ENCODE assay signal across 1 cellular context in the genomic region with DNA sequence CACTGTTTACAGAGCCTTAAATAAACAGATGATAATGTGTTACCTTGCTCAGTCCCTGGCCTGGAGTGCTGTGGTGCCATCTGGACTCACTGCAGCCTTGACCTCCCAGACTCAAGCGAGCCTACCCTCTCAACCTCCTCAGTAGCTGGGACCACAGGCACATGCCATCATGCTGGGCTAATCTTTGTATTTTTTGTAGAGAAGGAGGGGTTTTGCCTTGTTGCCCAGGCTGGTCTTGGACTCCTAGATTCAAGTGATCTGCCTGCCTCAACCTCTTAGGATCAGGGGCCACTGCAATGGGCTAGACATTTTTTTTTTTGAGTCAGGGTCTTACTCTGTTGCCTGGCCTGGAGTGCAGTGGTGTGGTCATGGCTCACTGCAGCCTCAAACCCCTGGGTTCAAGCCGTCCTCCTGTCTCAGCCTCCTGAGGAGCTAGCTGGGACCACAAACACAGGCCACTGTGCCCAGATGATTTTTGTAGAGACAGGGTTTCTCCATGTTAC.
TF ChIP-seq lines count a peak whose summit lies in the region.

No MANE protein-coding gene starts in this region.

TF ChIP-seq in HepG2, 621 proteins besides CTCF, POLR2A, EP300 and RAD21 (continued from another document and continues in another):
- TF ChIP-seq, protein P1, sequence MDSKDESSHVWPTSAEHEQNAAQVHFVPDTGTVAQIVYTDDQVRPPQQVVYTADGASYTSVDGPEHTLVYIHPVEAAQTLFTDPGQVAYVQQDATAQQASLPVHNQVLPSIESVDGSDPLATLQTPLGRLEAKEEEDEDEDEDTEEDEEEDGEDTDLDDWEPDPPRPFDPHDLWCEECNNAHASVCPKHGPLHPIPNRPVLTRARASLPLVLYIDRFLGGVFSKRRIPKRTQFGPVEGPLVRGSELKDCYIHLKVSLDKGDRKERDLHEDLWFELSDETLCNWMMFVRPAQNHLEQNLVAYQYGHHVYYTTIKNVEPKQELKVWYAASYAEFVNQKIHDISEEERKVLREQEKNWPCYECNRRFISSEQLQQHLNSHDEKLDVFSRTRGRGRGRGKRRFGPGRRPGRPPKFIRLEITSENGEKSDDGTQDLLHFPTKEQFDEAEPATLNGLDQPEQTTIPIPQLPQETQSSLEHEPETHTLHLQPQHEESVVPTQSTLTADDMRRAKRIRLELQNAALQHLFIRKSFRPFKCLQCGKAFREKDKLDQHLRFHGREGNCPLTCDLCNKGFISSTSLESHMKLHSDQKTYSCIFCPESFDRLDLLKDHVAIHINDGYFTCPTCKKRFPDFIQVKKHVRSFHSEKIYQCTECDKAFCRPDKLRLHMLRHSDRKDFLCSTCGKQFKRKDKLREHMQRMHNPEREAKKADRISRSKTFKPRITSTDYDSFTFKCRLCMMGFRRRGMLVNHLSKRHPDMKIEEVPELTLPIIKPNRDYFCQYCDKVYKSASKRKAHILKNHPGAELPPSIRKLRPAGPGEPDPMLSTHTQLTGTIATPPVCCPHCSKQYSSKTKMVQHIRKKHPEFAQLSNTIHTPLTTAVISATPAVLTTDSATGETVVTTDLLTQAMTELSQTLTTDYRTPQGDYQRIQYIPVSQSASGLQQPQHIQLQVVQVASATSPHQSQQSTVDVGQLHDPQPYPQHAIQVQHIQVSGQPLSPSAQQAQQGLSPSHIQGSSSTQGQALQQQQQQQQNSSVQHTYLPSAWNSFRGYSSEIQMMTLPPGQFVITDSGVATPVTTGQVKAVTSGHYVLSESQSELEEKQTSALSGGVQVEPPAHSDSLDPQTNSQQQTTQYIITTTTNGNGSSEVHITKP (CRISPR knock-in tag; IDR thresholded peaks at IDR 0.05; ENCODE audit: low read depth), result peak; percentile 81
- TF ChIP-seq MED1 (CRISPR knock-in tag; IDR thresholded peaks at IDR 0.05) (peak; percentile 94), ZNF792 (CRISPR knock-in tag; IDR thresholded peaks at IDR 0.05) (peak; percentile 94), YEATS4 (CRISPR knock-in tag; IDR thresholded peaks at IDR 0.05; ENCODE audit: borderline replicate concordance) (no peak; the same call in none of the 2 replicates), DMTF1 (CRISPR knock-in tag; IDR thresholded peaks at IDR 0.05) (no peak), EZH2 (conservative IDR thresholded peaks at IDR 0.05; ENCODE audit: low read depth, low read length) (no peak), CC2D1A (CRISPR knock-in tag; IDR thresholded peaks at IDR 0.05) (no peak), EEA1 (CRISPR knock-in tag; IDR thresholded peaks at IDR 0.05; ENCODE audit: borderline replicate concordance) (0 out of 2 replicates have a peak, but pooled peaks have one; percentile 55), U2AF2 (IDR thresholded peaks at IDR 0.05; ENCODE audit: low read depth, low read length) (no peak), EHMT2 (IDR thresholded peaks at IDR 0.05; ENCODE audit: borderline replicate concordance, low read depth, low read length) (no peak; the same call in none of the 2 replicates), ZC3H13 (CRISPR knock-in tag; IDR thresholded peaks at IDR 0.05) (peak; percentile 73; the same call in 1 of the 2 replicates), ZNF160 (CRISPR knock-in tag; IDR thresholded peaks at IDR 0.05) (no peak; the same call in 1 of the 2 replicates), PHF21A (CRISPR knock-in tag; IDR thresholded peaks at IDR 0.05) (no peak; the same call in none of the 2 replicates), TEAD2 (CRISPR knock-in tag; IDR thresholded peaks at IDR 0.05) (no peak), ISX (CRISPR knock-in tag; conservative IDR thresholded peaks at IDR 0.05) (no peak), ZNF224 (CRISPR knock-in tag; IDR thresholded peaks at IDR 0.05) (no peak), KLF16 (CRISPR knock-in tag; IDR thresholded peaks at IDR 0.05) (peak in 1 of 2 experiments; percentile 78; a peak in 2 of 4 replicates), ZNF615 (CRISPR knock-in tag; IDR thresholded peaks at IDR 0.05; ENCODE audit: borderline replicate concordance) (no peak), HNF1A (IDR thresholded peaks at IDR 0.05; ENCODE audit: low read depth) (peak; percentile 60; the same call in 1 of the 2 replicates), HNF1A (CRISPR knock-in tag; IDR thresholded peaks at IDR 0.05; ENCODE audit: borderline replicate concordance) (peak; percentile 81; the same call in 1 of the 2 replicates), SATB2 (CRISPR knock-in tag; IDR thresholded peaks at IDR 0.05) (no peak), ARID2 (CRISPR knock-in tag; IDR thresholded peaks at IDR 0.05; ENCODE audit: borderline replicate concordance) (0 out of 2 replicates have a peak, but pooled peaks have one; percentile 44), HMGA1 (CRISPR knock-in tag; conservative IDR thresholded peaks at IDR 0.05) (0 out of 2 replicates have a peak, but pooled peaks have one; percentile 71), NBN (conservative IDR thresholded peaks at IDR 0.05) (no peak), MATR3 (CRISPR knock-in tag; IDR thresholded peaks at IDR 0.05) (no peak), ZNF510 (CRISPR knock-in tag; IDR thresholded peaks at IDR 0.05; ENCODE audit: low read depth) (peak; percentile 57; the same call in 1 of the 2 replicates), CHD4 (IDR thresholded peaks at IDR 0.05; ENCODE audit: borderline replicate concordance, low read length) (peak; percentile 90; the same call in 1 of the 2 replicates), RELA (CRISPR knock-in tag; IDR thresholded peaks at IDR 0.05) (no peak; the same call in 1 of the 2 replicates), HDAC6 (IDR thresholded peaks at IDR 0.05; ENCODE audit: low read depth, low read length) (no peak), ZBTB34 (CRISPR knock-in tag; IDR thresholded peaks at IDR 0.05) (0 out of 2 replicates have a peak, but pooled peaks have one; percentile 39), PLRG1 (conservative IDR thresholded peaks at IDR 0.05) (no peak), ZNF460 (CRISPR knock-in tag; IDR thresholded peaks at IDR 0.05; ENCODE audit: borderline replicate concordance) (no peak), TBX2 (CRISPR knock-in tag; IDR thresholded peaks at IDR 0.05; ENCODE audit: borderline replicate concordance) (peak; percentile 95), ZSCAN31 (CRISPR knock-in tag; IDR thresholded peaks at IDR 0.05; ENCODE audit: low read depth) (0 out of 2 replicates have a peak, but pooled peaks have one; percentile 40), ZNF33B (CRISPR knock-in tag; IDR thresholded peaks at IDR 0.05) (0 out of 2 replicates have a peak, but pooled peaks have one; percentile 84), PTBP1 (IDR thresholded peaks at IDR 0.05; ENCODE audit: low read depth, low read length, poor library complexity, severe bottlenecking) (no peak), ZNF672 (CRISPR knock-in tag; IDR thresholded peaks at IDR 0.05) (no peak), MEIS2 (CRISPR knock-in tag; IDR thresholded peaks at IDR 0.05) (0 out of 2 replicates have a peak, but pooled peaks have one; percentile 31)
- TF ChIP-seq, protein P2, sequence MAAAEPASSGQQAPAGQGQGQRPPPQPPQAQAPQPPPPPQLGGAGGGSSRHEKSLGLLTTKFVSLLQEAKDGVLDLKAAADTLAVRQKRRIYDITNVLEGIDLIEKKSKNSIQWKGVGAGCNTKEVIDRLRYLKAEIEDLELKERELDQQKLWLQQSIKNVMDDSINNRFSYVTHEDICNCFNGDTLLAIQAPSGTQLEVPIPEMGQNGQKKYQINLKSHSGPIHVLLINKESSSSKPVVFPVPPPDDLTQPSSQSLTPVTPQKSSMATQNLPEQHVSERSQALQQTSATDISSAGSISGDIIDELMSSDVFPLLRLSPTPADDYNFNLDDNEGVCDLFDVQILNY (CRISPR knock-in tag; conservative IDR thresholded peaks at IDR 0.05), result no peak
- TF ChIP-seq, protein P3, sequence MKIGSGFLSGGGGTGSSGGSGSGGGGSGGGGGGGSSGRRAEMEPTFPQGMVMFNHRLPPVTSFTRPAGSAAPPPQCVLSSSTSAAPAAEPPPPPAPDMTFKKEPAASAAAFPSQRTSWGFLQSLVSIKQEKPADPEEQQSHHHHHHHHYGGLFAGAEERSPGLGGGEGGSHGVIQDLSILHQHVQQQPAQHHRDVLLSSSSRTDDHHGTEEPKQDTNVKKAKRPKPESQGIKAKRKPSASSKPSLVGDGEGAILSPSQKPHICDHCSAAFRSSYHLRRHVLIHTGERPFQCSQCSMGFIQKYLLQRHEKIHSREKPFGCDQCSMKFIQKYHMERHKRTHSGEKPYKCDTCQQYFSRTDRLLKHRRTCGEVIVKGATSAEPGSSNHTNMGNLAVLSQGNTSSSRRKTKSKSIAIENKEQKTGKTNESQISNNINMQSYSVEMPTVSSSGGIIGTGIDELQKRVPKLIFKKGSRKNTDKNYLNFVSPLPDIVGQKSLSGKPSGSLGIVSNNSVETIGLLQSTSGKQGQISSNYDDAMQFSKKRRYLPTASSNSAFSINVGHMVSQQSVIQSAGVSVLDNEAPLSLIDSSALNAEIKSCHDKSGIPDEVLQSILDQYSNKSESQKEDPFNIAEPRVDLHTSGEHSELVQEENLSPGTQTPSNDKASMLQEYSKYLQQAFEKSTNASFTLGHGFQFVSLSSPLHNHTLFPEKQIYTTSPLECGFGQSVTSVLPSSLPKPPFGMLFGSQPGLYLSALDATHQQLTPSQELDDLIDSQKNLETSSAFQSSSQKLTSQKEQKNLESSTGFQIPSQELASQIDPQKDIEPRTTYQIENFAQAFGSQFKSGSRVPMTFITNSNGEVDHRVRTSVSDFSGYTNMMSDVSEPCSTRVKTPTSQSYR (CRISPR knock-in tag; IDR thresholded peaks at IDR 0.05; ENCODE audit: borderline replicate concordance), result no peak; the same call in 1 of the 2 replicates
- TF ChIP-seq, protein P4, sequence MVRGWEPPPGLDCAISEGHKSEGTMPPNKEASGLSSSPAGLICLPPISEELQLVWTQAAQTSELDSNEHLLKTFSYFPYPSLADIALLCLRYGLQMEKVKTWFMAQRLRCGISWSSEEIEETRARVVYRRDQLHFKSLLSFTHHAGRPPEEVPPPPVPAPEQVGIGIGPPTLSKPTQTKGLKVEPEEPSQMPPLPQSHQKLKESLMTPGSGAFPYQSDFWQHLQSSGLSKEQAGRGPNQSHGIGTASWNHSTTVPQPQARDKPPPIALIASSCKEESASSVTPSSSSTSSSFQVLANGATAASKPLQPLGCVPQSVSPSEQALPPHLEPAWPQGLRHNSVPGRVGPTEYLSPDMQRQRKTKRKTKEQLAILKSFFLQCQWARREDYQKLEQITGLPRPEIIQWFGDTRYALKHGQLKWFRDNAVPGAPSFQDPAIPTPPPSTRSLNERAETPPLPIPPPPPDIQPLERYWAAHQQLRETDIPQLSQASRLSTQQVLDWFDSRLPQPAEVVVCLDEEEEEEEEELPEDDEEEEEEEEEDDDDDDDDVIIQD (CRISPR knock-in tag; IDR thresholded peaks at IDR 0.05; ENCODE audit: low read depth), result peak; percentile 28; the same call in 1 of the 2 replicates
